ENCODE assay signal across 14 cellular contexts in the genomic region with DNA sequence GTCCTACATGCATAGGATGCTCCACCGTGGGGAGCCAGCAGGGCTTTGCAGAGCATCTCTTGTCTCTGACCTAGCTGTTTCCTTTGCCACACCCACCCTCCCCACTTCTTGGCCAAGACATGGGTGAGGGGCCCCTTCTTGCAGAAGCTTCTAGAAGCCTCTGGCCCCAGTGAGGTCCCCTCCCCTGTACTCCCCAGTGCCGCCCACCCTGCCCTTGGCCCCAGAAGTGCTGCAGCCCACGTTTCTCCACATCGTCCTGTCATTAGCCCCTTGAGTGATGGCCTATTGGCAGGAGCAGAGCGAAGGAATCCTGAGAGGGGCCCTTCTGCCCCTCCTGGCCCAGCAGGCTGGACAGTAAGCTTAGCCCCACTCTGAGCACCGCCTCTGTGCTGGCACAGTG. TPM values are rescaled to one million over a fixed set of nuclear protein-coding genes. Genes with fewer than 3 reads are reported as not detected.
DNase-seq lines count a peak whose midpoint lies in the region; ATAC-seq, FAIRE-seq and TF ChIP-seq lines count a peak whose summit lies in the region.
"Had no signal": no experiment of that assay in that cellular context is flagged by ENCODE, and none has a peak within 500 bp of the region (broad histone marks: within the 10 kb centered on the region; RNA-seq: fewer than 3 reads in every experiment).

No MANE protein-coding gene starts in this region.

- no peaks in the 10 kb centered on the region for H3K27me3 ChIP-seq in astrocyte (ENCODE audit: insufficient read depth, low read length)
- H3K27me3 ChIP-seq in neural progenitor cell, result peaks cover 8% of the 10 kb centered on the region
- H3K27me3 ChIP-seq: MG63, uterus had no signal

- H3K9ac ChIP-seq in astrocyte (ENCODE audit: low read length), result no peak overlapping the region
- no peak overlapping the region for H3K9ac ChIP-seq in neural progenitor cell

- H4K20me1 ChIP-seq in astrocyte (ENCODE audit: insufficient read depth, low read length) (no peaks in the 10 kb centered on the region), neural progenitor cell (ENCODE audit: low read depth) (no peaks in the 10 kb centered on the region)

- H3K4me2 ChIP-seq in astrocyte (ENCODE audit: low read length), result no peak overlapping the region
- H3K4me2 ChIP-seq in neural progenitor cell, result no peak overlapping the region

- no peak for ATAC-seq in GM19395 (IDR thresholded peaks at IDR 0.05; ENCODE audit: unreplicated experiment)

- H3F3A ChIP-seq in neural progenitor cell (ENCODE audit: low read depth), result peaks cover 3% of the 10 kb centered on the region

- H3K27me3 Mint-ChIP-seq in activated CD4-positive, alpha-beta T cell treated with anti-CD3 and anti-CD28 coated beads, Interleukin-2, amount 10 ng/mL, durations not matched to agents 7 days and 5 days, result peaks cover 15% of the 10 kb centered on the region
- peaks cover 26% of the 10 kb centered on the region for H3K27me3 Mint-ChIP-seq in astrocyte (ENCODE audit: low read depth, unreplicated experiment)
- H3K27me3 Mint-ChIP-seq in neural progenitor cell (ENCODE audit: insufficient read depth, low read depth), result peaks cover 9% of the 10 kb centered on the region

- H3K36me3 Mint-ChIP-seq in activated CD4-positive, alpha-beta T cell treated with anti-CD3 and anti-CD28 coated beads, Interleukin-2, amount 10 ng/mL, durations not matched to agents 7 days and 5 days (ENCODE audit: low read depth), result peaks cover 29% of the 10 kb centered on the region
- no peaks in the 10 kb centered on the region for H3K36me3 Mint-ChIP-seq in astrocyte (ENCODE audit: low read depth, unreplicated experiment)
- no peaks in the 10 kb centered on the region for H3K36me3 Mint-ChIP-seq in neural progenitor cell

- H3K27ac ChIP-seq in astrocyte (ENCODE audit: low read depth, low read length) (no peak overlapping the region), neural progenitor cell (no peak overlapping the region)
- H3K27ac ChIP-seq: RWPE1 had no signal

- POLR2A ChIA-PET in activated CD4-positive, alpha-beta T cell treated with anti-CD3 and anti-CD28 coated beads, Interleukin-2, amount 10 ng/mL, durations not matched to agents 7 days and 5 days (lab: Charles Lee), result no interaction called here

- DNase-seq in activated CD4-positive, alpha-beta T cell treated with anti-CD3 and anti-CD28 coated beads, Interleukin-2, amount 10 ng/mL, durations not matched to agents 7 days and 5 days, result no peak
- no peak for DNase-seq in activated CD4-positive, alpha-beta T cell treated with anti-CD3 and anti-CD28 coated beads, Interleukin-2, amount 50 U/mL, for 48 hours
- DNase-seq in D341Med (ENCODE audit: low spot score) (peak; percentile 9), astrocyte (ENCODE audit: low read depth) (no peak), neural progenitor cell (ENCODE audit: low spot score) (no peak), DMS114 treated with DMSO at 0.1 percent for 48 hours (lab: John Stamatoyannopoulos, UW; ENCODE audit: unreplicated experiment) (no peak)
- no peak for DNase-seq in stimulated activated CD8-positive, alpha-beta memory T cell treated with anti-CD3 and anti-CD28 coated beads, Interleukin-4, amount 100 ng/mL, for 48 hours
- DNase-seq: activated CD8-positive, alpha-beta memory T cell treated with anti-CD3 and anti-CD28 coated beads for 24 hours; Caco-2; MG63; NCI-H2081; uterus had no signal

- no peak for FAIRE-seq in astrocyte (lab: Jason Lieb, UNC)

- H3K9me3 ChIP-seq in astrocyte (ENCODE audit: insufficient read depth, low read depth, low read length) (no peaks in the 10 kb centered on the region), neural progenitor cell (ENCODE audit: low read depth) (no peaks in the 10 kb centered on the region)
- H3K9me3 ChIP-seq: Caco-2, MG63, uterus had no signal

- peaks cover 61% of the 10 kb centered on the region for H3K4me1 Mint-ChIP-seq in activated CD4-positive, alpha-beta T cell treated with anti-CD3 and anti-CD28 coated beads, Interleukin-2, amount 10 ng/mL, durations not matched to agents 7 days and 5 days
- peaks cover 13% of the 10 kb centered on the region for H3K4me1 Mint-ChIP-seq in astrocyte (ENCODE audit: low read depth, unreplicated experiment)
- peaks cover 8% of the 10 kb centered on the region for H3K4me1 Mint-ChIP-seq in neural progenitor cell

- H2AFZ ChIP-seq in astrocyte (ENCODE audit: low read depth, low read length) (no peak overlapping the region), neural progenitor cell (replicated peaks) (no peak overlapping the region)

- H3K4me3 ChIP-seq in astrocyte (ENCODE audit: insufficient read depth, low read depth, low read length) (no peak overlapping the region), neural progenitor cell (no peak overlapping the region)
- H3K4me3 ChIP-seq: MG63 had no signal

- H3K79me2 ChIP-seq in astrocyte (ENCODE audit: insufficient read depth, low read length), result no peaks in the 10 kb centered on the region
- H3K79me2 ChIP-seq in neural progenitor cell (ENCODE audit: low read depth), result no peaks in the 10 kb centered on the region

- H3K36me3 ChIP-seq in astrocyte (ENCODE audit: insufficient read depth, low read length), result no peaks in the 10 kb centered on the region
- no peaks in the 10 kb centered on the region for H3K36me3 ChIP-seq in neural progenitor cell
- H3K36me3 ChIP-seq: MG63, uterus had no signal

- CTCF ChIA-PET in activated CD4-positive, alpha-beta T cell treated with anti-CD3 and anti-CD28 coated beads, Interleukin-2, amount 10 ng/mL, durations not matched to agents 7 days and 5 days (lab: Charles Lee), result interaction anchor here (0.6 to 1.7 kb wide), 3 partner anchors 12 to 17 kb away, joined by 3 to 5 read pairs (median 3); no protein-coding TSS in a partner anchor

- H3K9me3 Mint-ChIP-seq in activated CD4-positive, alpha-beta T cell treated with anti-CD3 and anti-CD28 coated beads, Interleukin-2, amount 10 ng/mL, durations not matched to agents 7 days and 5 days, result peaks cover 10% of the 10 kb centered on the region
- H3K9me3 Mint-ChIP-seq in astrocyte (ENCODE audit: unreplicated experiment) (peaks cover 11% of the 10 kb centered on the region), neural progenitor cell (peaks cover 3% of the 10 kb centered on the region)

- H3K27ac Mint-ChIP-seq in activated CD4-positive, alpha-beta T cell treated with anti-CD3 and anti-CD28 coated beads, Interleukin-2, amount 10 ng/mL, durations not matched to agents 7 days and 5 days, result peak overlapping the region; percentile 83
- H3K27ac Mint-ChIP-seq in astrocyte (ENCODE audit: unreplicated experiment) (no peak overlapping the region), neural progenitor cell (peak overlapping the region; percentile 46)

- H3K4me1 ChIP-seq in astrocyte (ENCODE audit: insufficient read depth, low read length) (peaks cover 2% of the 10 kb centered on the region), neural progenitor cell (peaks cover 9% of the 10 kb centered on the region)
- H3K4me1 ChIP-seq: Caco-2 had no signal

- no peak for TF ChIP-seq CTCF in astrocyte (IDR thresholded peaks at IDR 0.05; ENCODE audit: insufficient read depth, low read depth, low read length)
- no peak for TF ChIP-seq CTCF in neural progenitor cell (IDR thresholded peaks at IDR 0.05)

- peak overlapping the region; percentile 59 for H3K4me3 Mint-ChIP-seq in activated CD4-positive, alpha-beta T cell treated with anti-CD3 and anti-CD28 coated beads, Interleukin-2, amount 10 ng/mL, durations not matched to agents 7 days and 5 days
- peak overlapping the region; percentile 50 for H3K4me3 Mint-ChIP-seq in astrocyte (ENCODE audit: unreplicated experiment)
- no peak overlapping the region for H3K4me3 Mint-ChIP-seq in neural progenitor cell

RNA-seq across cellular contexts. Expression of a gene that starts 43.7 kb away (rescaled TPM):
- 1 to 10 TPM; 6.7 to 9.0 TPM for total RNA-seq in activated CD4-positive, alpha-beta T cell treated with anti-CD3 and anti-CD28 coated beads, Interleukin-2, amount 10 ng/mL, durations not matched to agents 7 days and 5 days
- total RNA-seq in astrocyte (1.0 and 1.8 TPM in 2 replicates), neural progenitor cell (ENCODE audit: low replicate concordance) (0.96 and 1.6 TPM in 2 replicates)
- total RNA-seq: Caco-2 had no signal
